In genomic region chr12:45204757-45205156, GRCh38 we compare ENCODE assay signal across 23 cellular contexts.
"Had no signal": no experiment of that assay in that cellular context is flagged by ENCODE, and none has a peak within 500 bp of the region (broad histone marks: within the 10 kb centered on the region; RNA-seq: fewer than 3 reads in every experiment).

No MANE protein-coding gene starts in this region.

- H3K9me3 ChIP-seq: ovary, sigmoid colon, vagina had no signal

- H3K4me3 ChIP-seq: ovary, sigmoid colon, vagina had no signal

- H3K27me3 ChIP-seq: ovary, sigmoid colon, vagina had no signal

- DNase-seq: activated CD4-positive, alpha-beta T cell treated with anti-CD3 and anti-CD28 coated beads for 48 hours; activated CD4-positive, alpha-beta T cell treated with anti-CD3 and anti-CD28 coated beads, Interleukin-2, amount 50 U/mL, for 48 hours; activated CD8-positive, alpha-beta memory T cell treated with anti-CD3 and anti-CD28 coated beads for 24 hours; activated effector memory CD4-positive, alpha-beta T cell treated with Interleukin-2 at 50 U/mL for 16 hours; activated naive CD4-positive, alpha-beta T cell treated with Interleukin-2 at 50 U/mL for 16 hours; amygdala; caudate nucleus; cortex of kidney; effector memory CD8-positive, alpha-beta T cell; erythroblast; foreskin fibroblast; head of caudate nucleus; hippocampal formation; left cardiac atrium; midbrain; naive thymus-derived CD4-positive, alpha-beta T cell; ovary; sigmoid colon; small intestine; stimulated activated CD4-positive, alpha-beta T cell treated with anti-CD3 and anti-CD28 coated beads, Interleukin-4, amount 100 ng/mL, for 24 hours; substantia nigra had no signal

- H3K36me3 ChIP-seq: ovary, sigmoid colon, vagina had no signal

- H3K27ac ChIP-seq: ovary, sigmoid colon, vagina, VCaP had no signal
